Comparison of ENCODE assay signal across 8 cellular contexts in genomic region chr17:8185580-8186445, GRCh38. TPM values are rescaled to one million over a fixed set of nuclear protein-coding genes. Genes with fewer than 3 reads are reported as not detected.
A peak's percentile ranks its signal among the peaks of the same experiment; 100 is the strongest.
DNase-seq lines count a peak whose midpoint lies in the region; ATAC-seq and TF ChIP-seq lines count a peak whose summit lies in the region.

No MANE protein-coding gene starts in this region.

- no peaks in the 10 kb centered on the region for H3K9me3 ChIP-seq in adrenal gland (replicated peaks in 1 of 3)
- no peaks in the 10 kb centered on the region for H3K9me3 ChIP-seq in prostate gland

- intact Hi-C loops in adrenal gland (cut with DNase I), result loop anchor here (5.0 to 10.0 kb wide), 2 partner anchors 41 to 61 kb away; partner anchors contain the start of gene HES7 (in 1 of the 2)
- intact Hi-C loops in left ventricle myocardium superior (cut with micrococcal nuclease), result no loop called here
- intact Hi-C loops in prostate gland (cut with DNase I), result loop anchor here (5.0 kb wide), 2 partner anchors 64 to 111 kb away; partner anchors contain the start of genes HES7 and SLC25A35

- H3K27ac ChIP-seq in adrenal gland, result peak overlapping the region; percentile 12 to 96 (median 94)
- peak overlapping the region; percentile 91 to 95 for H3K27ac ChIP-seq in prostate gland

- peak; percentile 78 for DNase-seq in LoVo (ENCODE audit: low spot score)
- peak; percentile 68 to 96 (median 86) for DNase-seq in T-cell
- DNase-seq in adrenal gland, result peak; percentile 78 to 97 (median 92)
- DNase-seq in left ventricle myocardium superior, result peak; percentile 91
- peak; percentile 87 for DNase-seq in prostate gland (ENCODE audit: low spot score)
- peak; percentile 96 for DNase-seq in ureter (ENCODE audit: low spot score)

- 0 to 1% (median 0%) methylated on average over 31 to 44 of the region's 44 CpGs for WGBS in adrenal gland, 4 donors
- under 1% methylated on average over 39 of the region's 44 CpGs for WGBS in prostate gland

- no peak overlapping the region for H3K4me3 Mint-ChIP-seq in T-cell

- POLR2A ChIA-PET in T-cell (lab: Charles Lee), result interaction anchor here (0.6 to 2.1 kb wide), 5 partner anchors 12 to 66 kb away, joined by 3 to 15 read pairs (median 3); partner anchors contain the start of gene CTC1 (in 1 of the 2)

- CTCF ChIA-PET in T-cell (lab: Charles Lee), result interaction anchor here (0.6 to 3.8 kb wide), 5 partner anchors 27 to 66 kb away, joined by 3 to 23 read pairs (median 4); partner anchors contain the start of gene ALOXE3 (in 1 of the 2)

- ATAC-seq in T-cell (replicated peaks in 1 of 4) (peak; percentile 7 to 16 (median 12)), left ventricle myocardium superior (peak; percentile 56), HG03095 (IDR thresholded peaks at IDR 0.05; ENCODE audit: unreplicated experiment) (no peak)

- no peaks in the 10 kb centered on the region for H3K9me3 Mint-ChIP-seq in T-cell

- H3K4me3 ChIP-seq in GM12875 (ENCODE audit: low read depth, low read length) (peak overlapping the region; percentile 92), adrenal gland (peak overlapping the region in 2 of 4 donors; percentile 61 to 70), prostate gland (peak overlapping the region; percentile 68 to 75)

- TF ChIP-seq CTCF in GM12875 (IDR thresholded peaks at IDR 0.05; ENCODE audit: borderline replicate concordance, insufficient read depth, low read depth, low read length) (no peak), adrenal gland (IDR thresholded peaks at IDR 0.05) (no peak), prostate gland (IDR thresholded peaks at IDR 0.05) (no peak)

- no peak overlapping the region for H3K27ac Mint-ChIP-seq in T-cell

- H3K27me3 ChIP-seq in adrenal gland (no peaks in the 10 kb centered on the region), prostate gland (replicated peaks; ENCODE audit: insufficient read depth) (no peaks in the 10 kb centered on the region)

- H3K4me1 ChIP-seq in adrenal gland (replicated peaks in 1 of 2) (peaks cover 25 to 29% of the 10 kb centered on the region in 2 donors), prostate gland (replicated peaks) (peaks cover 14% of the 10 kb centered on the region)

- no peaks in the 10 kb centered on the region for H3K36me3 ChIP-seq in adrenal gland (replicated peaks in 1 of 2)
- H3K36me3 ChIP-seq in prostate gland, result no peaks in the 10 kb centered on the region

- no peaks in the 10 kb centered on the region for H3K36me3 Mint-ChIP-seq in T-cell

- TF ChIP-seq POLR2A in adrenal gland (IDR thresholded peaks at IDR 0.05) (peak; percentile 49 to 53), prostate gland (IDR thresholded peaks at IDR 0.05) (peak; percentile 27)

- no peaks in the 10 kb centered on the region for H3K27me3 Mint-ChIP-seq in T-cell

- peaks cover 7 to 22% (median 15%) of the 10 kb centered on the region in 3 donors for H3K4me1 Mint-ChIP-seq in T-cell

RNA-seq across cellular contexts. Expression of gene BORCS6, which starts 4.2 kb away (rescaled TPM):
- total RNA-seq in T-cell (10 to 100 TPM in 3 of 5 donors, 1 to 10 TPM in 2; 6.7 to 21.3 (median 17.2) TPM), adrenal gland (10 to 100 TPM; 10.5 to 29.7 (median 15.2) TPM), left ventricle myocardium superior (9.4 TPM), prostate gland (10 to 100 TPM in 1 of 2 donors, 1 to 10 TPM in 1; 9.6 to 19.1 TPM), ureter (7.1 TPM)
- polyA plus RNA-seq in adrenal gland, result 1 to 10 TPM; 3.3 to 5.3 (median 5.0) TPM

RNA-seq across cellular contexts. Expression of gene TMEM107, which starts 9.6 kb away (rescaled TPM):
- total RNA-seq in T-cell, result 10 to 100 TPM; 23.4 to 28.9 (median 25.0) TPM
- 10 to 100 TPM in 7 of 8 donors, 1 to 10 TPM in 1; 6.2 to 31.9 (median 20.1) TPM for total RNA-seq in adrenal gland
- polyA plus RNA-seq in adrenal gland, result 10 to 100 TPM in 2 of 3 donors, 1 to 10 TPM in 1; 8.3 to 14.0 (median 11.9) TPM
- total RNA-seq in left ventricle myocardium superior, result 5.2 TPM
- total RNA-seq in prostate gland, result 10 to 100 TPM in 1 of 2 donors, 1 to 10 TPM in 1; 8.6 to 13.9 TPM
- total RNA-seq in ureter, result 17.1 TPM

RNA-seq across cellular contexts. Expression of gene VAMP2, which starts 23.1 kb away (rescaled TPM):
- total RNA-seq in T-cell (100 to 1,000 TPM; 160 to 243 (median 186) TPM), adrenal gland (100 to 1,000 TPM in 2 of 8 donors, 10 to 100 TPM in 6; 18.8 to 139 (median 61.5) TPM), left ventricle myocardium superior (62.3 TPM), prostate gland (10 to 100 TPM; 34.2 to 65.2 TPM), ureter (87.9 TPM)
- 100 to 1,000 TPM in 1 of 3 donors, 10 to 100 TPM in 2; 65.8 to 206 (median 81.2) TPM for polyA plus RNA-seq in adrenal gland

RNA-seq across cellular contexts. Expression of gene AURKB, which starts 24.6 kb away (rescaled TPM):
- total RNA-seq in T-cell (1 to 10 TPM; 1.0 to 2.7 (median 1.7) TPM), adrenal gland (1 to 10 TPM; 1.6 to 6.6 (median 2.2) TPM), left ventricle myocardium superior (0.47 TPM), prostate gland (1 to 10 TPM; 2.1 to 6.6 TPM), ureter (1.9 TPM)
- polyA plus RNA-seq in adrenal gland, result 1 to 10 TPM; 2.0 to 2.2 (median 2.2) TPM

RNA-seq across cellular contexts. Expression of gene PER1, which starts 33.6 kb away (rescaled TPM):
- total RNA-seq in T-cell, result 1,000 to 10,000 TPM in 2 of 5 donors, 10 to 100 TPM in 3; 62.6 to 1,675 (median 82.4) TPM
- total RNA-seq in adrenal gland, result 100 to 1,000 TPM in 5 of 8 donors, 10 to 100 TPM in 3; 40.1 to 295 (median 108) TPM
- 100 to 1,000 TPM in 2 of 3 donors, 10 to 100 TPM in 1; 12.4 to 360 (median 161) TPM for polyA plus RNA-seq in adrenal gland
- 126 TPM for total RNA-seq in left ventricle myocardium superior
- 100 to 1,000 TPM; 119 to 142 TPM for total RNA-seq in prostate gland
- total RNA-seq in ureter, result 152 TPM
